Comparison of ENCODE assay signal across 8 cellular contexts in the genomic region with DNA sequence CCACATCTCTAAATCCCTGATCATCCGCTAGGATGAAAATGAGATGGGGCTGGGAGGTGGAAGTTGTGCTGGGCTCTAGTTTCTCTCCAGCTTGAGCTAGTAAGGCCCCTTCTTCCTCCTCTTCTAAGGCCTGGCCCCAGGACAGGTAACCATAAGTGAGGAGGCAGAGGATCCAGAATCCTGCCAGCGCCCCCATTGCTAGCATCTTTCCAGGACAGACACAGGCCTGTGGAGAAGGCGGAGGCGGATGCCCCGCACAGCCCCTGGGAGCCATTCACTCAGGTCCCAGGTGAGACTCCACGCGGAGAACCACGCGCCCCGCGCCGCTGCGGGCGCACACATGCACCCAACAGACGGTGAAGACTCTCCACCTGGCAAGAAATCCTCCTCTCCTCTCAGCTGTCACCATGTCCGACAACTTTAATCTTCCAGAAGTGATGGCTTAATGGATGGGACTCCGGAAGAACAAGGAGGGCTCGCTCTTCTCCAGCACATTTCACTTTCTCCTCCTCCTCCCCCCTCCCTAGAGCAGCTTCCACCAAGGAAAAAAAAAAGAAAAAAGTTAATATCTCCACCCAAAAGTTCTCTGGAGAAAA. TPM values are rescaled to one million over a fixed set of nuclear protein-coding genes. Genes with fewer than 3 reads are reported as not detected.
DNase-seq lines count a peak whose midpoint lies in the region; ATAC-seq and TF ChIP-seq lines count a peak whose summit lies in the region.

No MANE protein-coding gene starts in this region.

- peak overlapping the region; percentile 94 for H3K27ac Mint-ChIP-seq in HFFc6

- intact Hi-C loops in adrenal gland (cut with DNase I) (no loop called here), spleen (cut with DNase I; ENCODE audit: low total_unique reads) (no loop called here)

- H3K36me3 ChIP-seq in adrenal gland (replicated peaks in 1 of 2), result no peaks in the 10 kb centered on the region
- H3K36me3 ChIP-seq in iPS-15b (ENCODE audit: control insufficient read depth, insufficient read depth, low read length), result no peaks in the 10 kb centered on the region
- H3K36me3 ChIP-seq in spleen, result no peaks in the 10 kb centered on the region

- H3K4me3 Mint-ChIP-seq in HFFc6, result peak overlapping the region; percentile 92

- H3K4me1 ChIP-seq in adrenal gland (replicated peaks in 1 of 2) (peaks cover 11 to 16% of the 10 kb centered on the region in 2 donors), iPS-15b (ENCODE audit: control insufficient read depth, insufficient read depth, low read length) (peaks cover 6% of the 10 kb centered on the region), spleen (peaks cover 0 to 30% (median 9%) of the 10 kb centered on the region in 6 donors)

- WGBS in adrenal gland, 4 donors, result 59 to 63% (median 60%) methylated on average over 11 to 18 of the region's 18 CpGs
- 58 to 75% (median 67%) methylated on average over 18 of the region's 18 CpGs for WGBS in spleen, 5 donors

- H3K4me1 Mint-ChIP-seq in HFFc6 (ENCODE audit: low read depth), result peaks cover 52% of the 10 kb centered on the region

- H3K27ac ChIP-seq in adrenal gland (peak overlapping the region in 2 of 5 donors; percentile 31 to 77), spleen (peak overlapping the region in 1 of 8 donors; percentile 60)

- H3K9me3 Mint-ChIP-seq in HFFc6, result peaks cover 14% of the 10 kb centered on the region; the same call in 1 of the 2 replicates

- H3K27me3 ChIP-seq in adrenal gland, result no peaks in the 10 kb centered on the region
- H3K27me3 ChIP-seq in iPS-15b (ENCODE audit: control insufficient read depth, insufficient read depth, low read length), result peaks cover 20% of the 10 kb centered on the region
- peaks cover 0 to 45% (median 11%) of the 10 kb centered on the region in 7 donors for H3K27me3 ChIP-seq in spleen (replicated peaks in 1 of 7)

- peak overlapping the region; percentile 62 for H3K9ac ChIP-seq in iPS-15b (ENCODE audit: low read depth, low read length)

- H3K9me3 ChIP-seq in adrenal gland (replicated peaks in 1 of 3) (no peaks in the 10 kb centered on the region), iPS-15b (ENCODE audit: control insufficient read depth, insufficient read depth, low read length) (no peaks in the 10 kb centered on the region), spleen (peaks cover 0 to 15% (median 0%) of the 10 kb centered on the region in 8 donors)

- peaks cover 37% of the 10 kb centered on the region for H3K36me3 Mint-ChIP-seq in HFFc6 (ENCODE audit: low read depth)

- H3K4me3 ChIP-seq in adrenal gland (peak overlapping the region; percentile 2 to 58 (median 47)), iPS-15b (ENCODE audit: low read depth, low read length) (peak overlapping the region; percentile 78), spleen (peak overlapping the region; percentile 26 to 67 (median 42))

- TF ChIP-seq POLR2A in adrenal gland (IDR thresholded peaks at IDR 0.05), result no peak
- TF ChIP-seq POLR2A in spleen (IDR thresholded peaks at IDR 0.05), result no peak

- no peak for TF ChIP-seq CTCF in HFFc6 (IDR thresholded peaks at IDR 0.05)
- no peak for TF ChIP-seq CTCF in adrenal gland (IDR thresholded peaks at IDR 0.05)
- TF ChIP-seq CTCF in spleen (IDR thresholded peaks at IDR 0.05 in 8 of 11, conservative IDR thresholded peaks at IDR 0.05 in 3 of 11), result no peak

- peaks cover 2% of the 10 kb centered on the region; the same call in 1 of the 2 replicates for H3K27me3 Mint-ChIP-seq in HFFc6 (ENCODE audit: insufficient read depth)

- ATAC-seq in GM21529 (IDR thresholded peaks at IDR 0.05; ENCODE audit: unreplicated experiment) (no peak), HG03469 (IDR thresholded peaks at IDR 0.05; ENCODE audit: unreplicated experiment) (no peak), GM18873 (IDR thresholded peaks at IDR 0.05; ENCODE audit: low FRiP score, unreplicated experiment) (no peak)

- DNase-seq in HFFc6 (no peak), adrenal gland (peak in 1 of 7 donors; percentile 15), spleen (peak; percentile 57), NCI-H128 (lab: John Stamatoyannopoulos, UW; ENCODE audit: unreplicated experiment) (no peak)

RNA-seq across cellular contexts. Expression of gene ARSJ, which starts 0.8 kb away (rescaled TPM):
- 10 to 100 TPM; 33.4 to 40.6 (median 36.1) TPM for total RNA-seq in HFFc6 (2021; fragmentation: NEBNext Ultra II Directional; extraction: Animal tissue kit (Norgen Biotek cat#: 25700))
- 1 to 10 TPM in 7 of 8 donors, under 1 TPM in 1; 0.60 to 6.1 (median 3.9) TPM for total RNA-seq in adrenal gland
- polyA plus RNA-seq in adrenal gland, result 1 to 10 TPM in 1 of 3 donors, under 1 TPM in 2; 0.48 to 2.5 (median 0.81) TPM
- total RNA-seq in spleen, result 1 to 10 TPM in 2 of 7 donors, under 1 TPM in 5; 0.26 to 1.6 (median 0.57) TPM
- polyA plus RNA-seq in spleen, result under 1 TPM; 0.07 to 0.19 (median 0.12) TPM

Comparison
In these comparisons a context has a peak if more than half of its experiments do, and no peak if none do; other contexts are left out.
1. RNA of gene ARSJ, which starts 0.8 kb away (total RNA-seq): 33.4 to 40.6 TPM in HFFc6; 0.60 to 6.1 TPM in adrenal gland and 0.26 to 1.6 TPM in spleen; every median in the first group is over 4 times any median in the second.
2. Peak in every context shown above with its lines, with median percentiles within 50 percentile points of each other: H3K4me3 ChIP-seq.